8 cellular contexts compared by ENCODE assay signal in genomic region chr2:58046585-58047372, GRCh38. TPM values are rescaled to one million over a fixed set of nuclear protein-coding genes. Genes with fewer than 3 reads are reported as not detected.
DNase-seq lines count a peak whose midpoint lies in the region; ATAC-seq and TF ChIP-seq lines count a peak whose summit lies in the region.

Gene VRK2 (plus strand): TSS chr2:58046806. CDS start chr2:58048832, 2,026 bp downstream.

- H3K27me3 ChIP-seq in CD4-positive, alpha-beta T cell (ENCODE audit: control insufficient read depth, insufficient read depth, low read length) = no peaks in the 10 kb centered on the region

- H3K36me3 Mint-ChIP-seq in CD4-positive, alpha-beta T cell (ENCODE audit: low read depth) = peaks cover 11% of the 10 kb centered on the region
- no peaks in the 10 kb centered on the region for H3K36me3 Mint-ChIP-seq in endothelial cell (ENCODE audit: low read depth, unreplicated experiment)

- CTCF ChIA-PET in CD4-positive, alpha-beta T cell (lab: Charles Lee) = interaction anchor here (1.7 kb wide), 1 partner anchor 11 kb away, joined by 3 read pairs; no protein-coding TSS in a partner anchor

- peak within 1 kb of the TSS; percentile 88 for H3K27ac ChIP-seq in CD4-positive, alpha-beta T cell (ENCODE audit: low read depth, low read length)

- no peaks in the 10 kb centered on the region for H3K27me3 Mint-ChIP-seq in CD4-positive, alpha-beta T cell
- H3K27me3 Mint-ChIP-seq in endothelial cell (ENCODE audit: unreplicated experiment) = no peaks in the 10 kb centered on the region

- no peaks in the 10 kb centered on the region for H3K9me3 Mint-ChIP-seq in CD4-positive, alpha-beta T cell
- no peaks in the 10 kb centered on the region for H3K9me3 Mint-ChIP-seq in endothelial cell (ENCODE audit: unreplicated experiment)

- H3K27ac Mint-ChIP-seq in CD4-positive, alpha-beta T cell = peak within 1 kb of the TSS; percentile 96
- H3K27ac Mint-ChIP-seq in endothelial cell (ENCODE audit: unreplicated experiment) = peak within 1 kb of the TSS; percentile 72

- H3K4me1 Mint-ChIP-seq in CD4-positive, alpha-beta T cell (ENCODE audit: low read depth) = peaks cover 55% of the 10 kb centered on the region
- no peaks in the 10 kb centered on the region for H3K4me1 Mint-ChIP-seq in endothelial cell (ENCODE audit: unreplicated experiment)

- peak; percentile 68 to 81 (median 73) for DNase-seq in CD4-positive, alpha-beta T cell
- DNase-seq in NOMO-1 (lab: John Stamatoyannopoulos, UW; ENCODE audit: unreplicated experiment in 2 of 2) = peak; percentile 92
- peak; percentile 53 for DNase-seq in activated CD8-positive, alpha-beta memory T cell treated with anti-CD3 and anti-CD28 coated beads, Interleukin-2, amount 50 U/mL, for 24 hours (ENCODE audit: extremely low read depth)
- DNase-seq in endothelial cell (ENCODE audit: low spot score) = peak; percentile 83
- DNase-seq in midbrain (lab: John Stamatoyannopoulos, UW) = peak; percentile 70
- DNase-seq in stimulated activated CD8-positive, alpha-beta memory T cell treated with anti-CD3 and anti-CD28 coated beads, Interleukin-4, amount 100 ng/mL, for 1 hour (ENCODE audit: low read depth in 2 of 2, low spot score in 1 of 2) = peak; percentile 56 to 70

- TF ChIP-seq CTCF in CD4-positive, alpha-beta T cell (IDR thresholded peaks at IDR 0.05) = no peak
- TF ChIP-seq CTCF in endothelial cell (IDR thresholded peaks at IDR 0.05; ENCODE audit: unreplicated experiment) = no peak

- no peaks in the 10 kb centered on the region for H3K9me3 ChIP-seq in CD4-positive, alpha-beta T cell (ENCODE audit: control insufficient read depth, low read length)

- peak; percentile 91 for ATAC-seq in CD4-positive, alpha-beta T cell (ENCODE audit: poor library complexity)
- ATAC-seq in GM19395 (IDR thresholded peaks at IDR 0.05; ENCODE audit: unreplicated experiment) (peak; percentile 84), HG03575 (IDR thresholded peaks at IDR 0.05; ENCODE audit: extremely low read depth, insufficient number of reproducible peaks, low FRiP score, unreplicated experiment) (peak; percentile 66)

- intact Hi-C loops in CD4-positive, alpha-beta T cell (cut with DNase I, micrococcal nuclease) = loop anchor here in 1 of 2 experiments (2.0 to 5.0 kb wide), 2 partner anchors 16 to 196 kb away; partner anchors contain the start of gene FANCL

- peak within 1 kb of the TSS; percentile 91 for H3K4me3 Mint-ChIP-seq in CD4-positive, alpha-beta T cell
- peak within 1 kb of the TSS; percentile 89 for H3K4me3 Mint-ChIP-seq in endothelial cell (ENCODE audit: unreplicated experiment)

- POLR2A ChIA-PET in CD4-positive, alpha-beta T cell (lab: Charles Lee) = interaction anchor here (0.6 to 1.9 kb wide), 8 partner anchors 9 to 195 kb away, joined by 3 to 6 read pairs (median 5); partner anchors contain the start of gene FANCL

RNA-seq across cellular contexts. Expression of gene VRK2, which starts in this region (rescaled TPM):
- 10 to 100 TPM; 11.1 to 11.5 TPM for total RNA-seq in CD4-positive, alpha-beta T cell
- 18.3 TPM for total RNA-seq in endothelial cell (ENCODE audit: unreplicated experiment)

Comparison
In these comparisons a context has a peak if more than half of its experiments do, and no peak if none do; other contexts are left out.
1. Peak in every context shown above with its lines: DNase-seq, ATAC-seq and H3K27ac ChIP-seq.